Comparison of ENCODE assay signal across 7 cellular contexts in genomic region chr14:69711471-69712216, GRCh38. TPM values are rescaled to one million over a fixed set of nuclear protein-coding genes. Genes with fewer than 3 reads are reported as not detected.
A peak's percentile ranks its signal among the peaks of the same experiment; 100 is the strongest.
DNase-seq lines count a peak whose midpoint lies in the region; ATAC-seq and TF ChIP-seq lines count a peak whose summit lies in the region.

No MANE protein-coding gene starts in this region.

- no peaks in the 10 kb centered on the region for H3F3A ChIP-seq in Loucy (ENCODE audit: low read depth)

- peaks cover 32% of the 10 kb centered on the region for H3K4me1 ChIP-seq in Loucy (ENCODE audit: insufficient read depth, low read length, poor library complexity, severe bottlenecking)
- peaks cover 0 to 45% of the 10 kb centered on the region in 2 donors for H3K4me1 ChIP-seq in right atrium auricular region

- H3K36me3 Mint-ChIP-seq in activated T-helper 1 cell treated with anti-CD3 and anti-CD28 coated beads, Interleukin-12 subunit alpha, Interleukin-12 subunit beta, Interleukin-2, Interleukin-4 antibody, amounts not matched to agents 30 ng/mL and 10 ng/mL and 1 ng/mL, durations not matched to agents 14 hours and 24 hours and 36 hours (ENCODE audit: low read depth) = peaks cover 64% of the 10 kb centered on the region

- TF ChIP-seq CTCF in Loucy (conservative IDR thresholded peaks at IDR 0.05; ENCODE audit: low read length) (no peak), right atrium auricular region (IDR thresholded peaks at IDR 0.05) (no peak)

- H3K79me2 ChIP-seq in Loucy (ENCODE audit: insufficient read depth, low read length) = no peaks in the 10 kb centered on the region

- H3K4me3 Mint-ChIP-seq in activated T-helper 1 cell treated with anti-CD3 and anti-CD28 coated beads, Interleukin-12 subunit alpha, Interleukin-12 subunit beta, Interleukin-2, Interleukin-4 antibody, amounts not matched to agents 30 ng/mL and 10 ng/mL and 1 ng/mL, durations not matched to agents 14 hours and 24 hours and 36 hours = no peak overlapping the region
- H3K4me3 Mint-ChIP-seq in stimulated activated naive CD8-positive, alpha-beta T cell treated with anti-CD3 and anti-CD28 coated beads, Interleukin-15, amount 100 ng/mL, for 72 hours = no peak overlapping the region

- no peak for DNase-seq in activated T-helper 1 cell treated with anti-CD3 and anti-CD28 coated beads, Interleukin-12 subunit alpha, Interleukin-12 subunit beta, Interleukin-2, Interleukin-4 antibody, amounts not matched to agents 30 ng/mL and 10 ng/mL and 1 ng/mL, durations not matched to agents 14 hours and 24 hours and 36 hours (ENCODE audit: low spot score)
- DNase-seq in right atrium auricular region (ENCODE audit: low spot score) (no peak), SW 1271 (lab: John Stamatoyannopoulos, UW) (no peak), AG20443 (ENCODE audit: low spot score) (no peak), NCI-H1930 (lab: John Stamatoyannopoulos, UW) (no peak)
- no peak for DNase-seq in stimulated activated naive CD8-positive, alpha-beta T cell treated with anti-CD3 and anti-CD28 coated beads, Interleukin-15, amount 100 ng/mL, for 72 hours

- H3K27me3 Mint-ChIP-seq in activated T-helper 1 cell treated with anti-CD3 and anti-CD28 coated beads, Interleukin-12 subunit alpha, Interleukin-12 subunit beta, Interleukin-2, Interleukin-4 antibody, amounts not matched to agents 30 ng/mL and 10 ng/mL and 1 ng/mL, durations not matched to agents 14 hours and 24 hours and 36 hours (ENCODE audit: insufficient read depth) = no peaks in the 10 kb centered on the region
- no peaks in the 10 kb centered on the region for H3K27me3 Mint-ChIP-seq in stimulated activated naive CD8-positive, alpha-beta T cell treated with anti-CD3 and anti-CD28 coated beads, Interleukin-15, amount 100 ng/mL, for 72 hours

- H3K4me2 ChIP-seq in Loucy (ENCODE audit: low read depth, low read length, poor library complexity, severe bottlenecking) = peak overlapping the region; percentile 54

- H2AFZ ChIP-seq in Loucy (ENCODE audit: low read length) = no peak overlapping the region

- H3K27ac ChIP-seq in right atrium auricular region = peak overlapping the region; percentile 29 to 48

- no peaks in the 10 kb centered on the region for H3K9me3 ChIP-seq in Loucy (ENCODE audit: insufficient read depth, low read depth, low read length)
- no peaks in the 10 kb centered on the region for H3K9me3 ChIP-seq in right atrium auricular region

- intact Hi-C loops in activated T-helper 1 cell treated with anti-CD3 and anti-CD28 coated beads, Interleukin-12 subunit alpha, Interleukin-12 subunit beta, Interleukin-2, Interleukin-4 antibody, amounts not matched to agents 30 ng/mL and 10 ng/mL and 1 ng/mL, durations not matched to agents 14 hours and 24 hours and 36 hours (cut with micrococcal nuclease) = no loop called here

- ATAC-seq in stimulated activated naive CD8-positive, alpha-beta T cell treated with anti-CD3 and anti-CD28 coated beads, Interleukin-15, amount 100 ng/mL, for 72 hours = no peak

- H4K20me1 ChIP-seq in Loucy (ENCODE audit: insufficient read depth, low read length, poor library complexity, severe bottlenecking) = no peaks in the 10 kb centered on the region

- H3K27ac Mint-ChIP-seq in activated T-helper 1 cell treated with anti-CD3 and anti-CD28 coated beads, Interleukin-12 subunit alpha, Interleukin-12 subunit beta, Interleukin-2, Interleukin-4 antibody, amounts not matched to agents 30 ng/mL and 10 ng/mL and 1 ng/mL, durations not matched to agents 14 hours and 24 hours and 36 hours = peak overlapping the region; percentile 38
- peak overlapping the region; percentile 12 to 51 for H3K27ac Mint-ChIP-seq in stimulated activated naive CD8-positive, alpha-beta T cell treated with anti-CD3 and anti-CD28 coated beads, Interleukin-15, amount 100 ng/mL, for 72 hours

- peaks cover 93% of the 10 kb centered on the region for H3K4me1 Mint-ChIP-seq in activated T-helper 1 cell treated with anti-CD3 and anti-CD28 coated beads, Interleukin-12 subunit alpha, Interleukin-12 subunit beta, Interleukin-2, Interleukin-4 antibody, amounts not matched to agents 30 ng/mL and 10 ng/mL and 1 ng/mL, durations not matched to agents 14 hours and 24 hours and 36 hours (ENCODE audit: low read depth)
- H3K4me1 Mint-ChIP-seq in stimulated activated naive CD8-positive, alpha-beta T cell treated with anti-CD3 and anti-CD28 coated beads, Interleukin-15, amount 100 ng/mL, for 72 hours = peaks cover 64% of the 10 kb centered on the region

- H3K9ac ChIP-seq in Loucy (ENCODE audit: low read depth, low read length, poor library complexity, severe bottlenecking) = peak overlapping the region; percentile 51

- no peaks in the 10 kb centered on the region for H3K9me2 ChIP-seq in Loucy (replicated peaks; ENCODE audit: low read depth, low read length)

- H3K9me3 Mint-ChIP-seq in activated T-helper 1 cell treated with anti-CD3 and anti-CD28 coated beads, Interleukin-12 subunit alpha, Interleukin-12 subunit beta, Interleukin-2, Interleukin-4 antibody, amounts not matched to agents 30 ng/mL and 10 ng/mL and 1 ng/mL, durations not matched to agents 14 hours and 24 hours and 36 hours = no peaks in the 10 kb centered on the region
- H3K9me3 Mint-ChIP-seq in stimulated activated naive CD8-positive, alpha-beta T cell treated with anti-CD3 and anti-CD28 coated beads, Interleukin-15, amount 100 ng/mL, for 72 hours = no peaks in the 10 kb centered on the region

- H3K27me3 ChIP-seq in Loucy (ENCODE audit: insufficient read depth, low read length, poor library complexity, severe bottlenecking) (no peaks in the 10 kb centered on the region), right atrium auricular region (no peaks in the 10 kb centered on the region)

- H3K4me3 ChIP-seq in Loucy (ENCODE audit: low read length, poor library complexity, severe bottlenecking) = no peak overlapping the region
- no peak overlapping the region for H3K4me3 ChIP-seq in right atrium auricular region

- H3K36me3 ChIP-seq in Loucy (ENCODE audit: insufficient read depth, low read length) (peaks cover 70% of the 10 kb centered on the region; the same call in 1 of the 2 replicates), right atrium auricular region (peaks cover 47% of the 10 kb centered on the region)

RNA-seq across cellular contexts. Expression of gene SRSF5, which starts 55.3 kb away (rescaled TPM):
- 304 and 311 TPM in 2 replicates for total RNA-seq in activated T-helper 1 cell treated with anti-CD3 and anti-CD28 coated beads, Interleukin-12 subunit alpha, Interleukin-12 subunit beta, Interleukin-2, Interleukin-4 antibody, amounts not matched to agents 30 ng/mL and 10 ng/mL and 1 ng/mL, durations not matched to agents 14 hours and 24 hours and 36 hours
- 100 to 1,000 TPM in 1 of 2 donors, 10 to 100 TPM in 1; 96.8 to 111 TPM for total RNA-seq in right atrium auricular region
